8 cellular contexts compared by ENCODE assay signal in genomic region chr6:148509789-148510581, GRCh38.
DNase-seq lines count a peak whose midpoint lies in the region; ATAC-seq and TF ChIP-seq lines count a peak whose summit lies in the region.

No MANE protein-coding gene starts in this region.

- H3K27me3 Mint-ChIP-seq in GM23338 (ENCODE audit: insufficient read depth, low read depth, poor library complexity), result peaks cover 10% of the 10 kb centered on the region
- H3K27me3 Mint-ChIP-seq in activated CD4-positive, alpha-beta memory T cell treated with anti-CD3 and anti-CD28 coated beads for 36 hours, result peaks cover 34% of the 10 kb centered on the region

- TF ChIP-seq CTCF in GM23338 (conservative IDR thresholded peaks at IDR 0.05; ENCODE audit: low read depth in 2 of 2), result no peak
- TF ChIP-seq CTCF in NB4 (IDR thresholded peaks at IDR 0.05; ENCODE audit: low read depth, low read length), result no peak
- no peak for TF ChIP-seq CTCF in ascending aorta (IDR thresholded peaks at IDR 0.05)

- TF ChIP-seq POLR2A in NB4 (IDR thresholded peaks at IDR 0.05; ENCODE audit: extremely low read depth, insufficient read length), result no peak

- H3K27me3 ChIP-seq in GM23338 (ENCODE audit: insufficient read depth) (no peaks in the 10 kb centered on the region), ascending aorta (no peaks in the 10 kb centered on the region)

- CTCF ChIA-PET in activated CD4-positive, alpha-beta memory T cell treated with anti-CD3 and anti-CD28 coated beads for 36 hours (lab: Charles Lee), result no interaction called here

- no peak overlapping the region for H3K4me3 Mint-ChIP-seq in GM23338
- no peak overlapping the region for H3K4me3 Mint-ChIP-seq in stimulated activated effector memory CD8-positive, alpha-beta T cell treated with anti-CD3 and anti-CD28 coated beads, Interleukin-12 subunit alpha, Interleukin-12 subunit beta, amount 100 ng/mL, for 72 hours
- H3K4me3 Mint-ChIP-seq in activated CD4-positive, alpha-beta memory T cell treated with anti-CD3 and anti-CD28 coated beads for 36 hours, result no peak overlapping the region

- H3K4me1 Mint-ChIP-seq in GM23338, result peaks cover 49% of the 10 kb centered on the region
- peaks cover 6% of the 10 kb centered on the region for H3K4me1 Mint-ChIP-seq in stimulated activated effector memory CD8-positive, alpha-beta T cell treated with anti-CD3 and anti-CD28 coated beads, Interleukin-12 subunit alpha, Interleukin-12 subunit beta, amount 100 ng/mL, for 72 hours
- peaks cover 1% of the 10 kb centered on the region for H3K4me1 Mint-ChIP-seq in activated CD4-positive, alpha-beta memory T cell treated with anti-CD3 and anti-CD28 coated beads for 36 hours (ENCODE audit: low read depth)

- H4K20me1 ChIP-seq in GM23338 (replicated peaks; ENCODE audit: insufficient read depth), result 0 out of 2 replicates have a peak, but pooled peaks cover 2% of the 10 kb centered on the region

- H2AFZ ChIP-seq in GM23338, result no peak overlapping the region

- H3K4me2 ChIP-seq in GM23338, result no peak overlapping the region

- H3K27ac ChIP-seq in GM23338 (ENCODE audit: low read depth), result no peak overlapping the region
- H3K27ac ChIP-seq in ascending aorta, result peak overlapping the region; percentile 84 to 86

- H3K36me3 ChIP-seq in GM23338 (ENCODE audit: insufficient read depth), result no peaks in the 10 kb centered on the region
- H3K36me3 ChIP-seq in ascending aorta, result no peaks in the 10 kb centered on the region

- no peaks in the 10 kb centered on the region for H3K9me3 ChIP-seq in ascending aorta

- H3K9me2 ChIP-seq in GM23338 (ENCODE audit: insufficient read depth), result no peaks in the 10 kb centered on the region

- H3K4me1 ChIP-seq in GM23338 (ENCODE audit: insufficient read depth), result peaks cover 40% of the 10 kb centered on the region
- H3K4me1 ChIP-seq in ascending aorta, result peaks cover 0 to 9% of the 10 kb centered on the region in 2 donors

- H3K4me3 ChIP-seq in GM23338, result no peak overlapping the region
- H3K4me3 ChIP-seq in NB4 (ENCODE audit: low read depth, low read length), result no peak overlapping the region
- peak overlapping the region; percentile 51 to 67 for H3K4me3 ChIP-seq in ascending aorta

- intact Hi-C loops in ascending aorta (cut with DNase I), result loop anchor here (2.0 kb wide), 2 partner anchors 15 kb away; no protein-coding TSS in a partner anchor
- intact Hi-C loops in activated CD4-positive, alpha-beta memory T cell treated with anti-CD3 and anti-CD28 coated beads for 36 hours (cut with micrococcal nuclease), result no loop called here

- H3K36me3 Mint-ChIP-seq in GM23338 (ENCODE audit: low read depth), result no peaks in the 10 kb centered on the region
- H3K36me3 Mint-ChIP-seq in stimulated activated effector memory CD8-positive, alpha-beta T cell treated with anti-CD3 and anti-CD28 coated beads, Interleukin-12 subunit alpha, Interleukin-12 subunit beta, amount 100 ng/mL, for 72 hours, result no peaks in the 10 kb centered on the region
- no peaks in the 10 kb centered on the region for H3K36me3 Mint-ChIP-seq in activated CD4-positive, alpha-beta memory T cell treated with anti-CD3 and anti-CD28 coated beads for 36 hours

- DNase-seq in Caki2 (ENCODE audit: low read depth), result peak; percentile 41
- DNase-seq in GM23338 (ENCODE audit: low spot score), result no peak
- DNase-seq in NB4 (ENCODE audit: low read depth), result peak; percentile 88
- DNase-seq in ascending aorta (ENCODE audit: low spot score in 2 of 2), result peak in 1 of 2 donors; percentile 89
- peak; percentile 17 for DNase-seq in iPS-NIHi11 (ENCODE audit: low spot score)
- DNase-seq in stimulated activated effector memory CD8-positive, alpha-beta T cell treated with anti-CD3 and anti-CD28 coated beads, Interleukin-12 subunit alpha, Interleukin-12 subunit beta, amount 100 ng/mL, for 72 hours (ENCODE audit: low spot score in 2 of 2), result no peak
- DNase-seq in NCI-H128 (lab: John Stamatoyannopoulos, UW; ENCODE audit: unreplicated experiment), result no peak
- DNase-seq in activated CD4-positive, alpha-beta memory T cell treated with anti-CD3 and anti-CD28 coated beads for 36 hours, result no peak

- POLR2A ChIA-PET in activated CD4-positive, alpha-beta memory T cell treated with anti-CD3 and anti-CD28 coated beads for 36 hours (lab: Charles Lee), result no interaction called here

- H3F3A ChIP-seq in GM23338 (replicated peaks; ENCODE audit: low read depth), result no peaks in the 10 kb centered on the region

- H3K79me2 ChIP-seq in GM23338 (replicated peaks; ENCODE audit: insufficient read depth), result peaks cover 8% of the 10 kb centered on the region

- H3K27ac Mint-ChIP-seq in GM23338, result no peak overlapping the region
- H3K27ac Mint-ChIP-seq in stimulated activated effector memory CD8-positive, alpha-beta T cell treated with anti-CD3 and anti-CD28 coated beads, Interleukin-12 subunit alpha, Interleukin-12 subunit beta, amount 100 ng/mL, for 72 hours, result no peak overlapping the region
- H3K27ac Mint-ChIP-seq in activated CD4-positive, alpha-beta memory T cell treated with anti-CD3 and anti-CD28 coated beads for 36 hours, result no peak overlapping the region

- H3K9me3 Mint-ChIP-seq in GM23338, result no peaks in the 10 kb centered on the region
- H3K9me3 Mint-ChIP-seq in stimulated activated effector memory CD8-positive, alpha-beta T cell treated with anti-CD3 and anti-CD28 coated beads, Interleukin-12 subunit alpha, Interleukin-12 subunit beta, amount 100 ng/mL, for 72 hours, result no peaks in the 10 kb centered on the region
- H3K9me3 Mint-ChIP-seq in activated CD4-positive, alpha-beta memory T cell treated with anti-CD3 and anti-CD28 coated beads for 36 hours, result no peaks in the 10 kb centered on the region

- in situ Hi-C loops in Caki2 (cut with HindIII; ENCODE audit: low pct_unique_long_range_greater_than_20kb, low sequenced_read_pairs), result no loop called here

- ATAC-seq in GM23338, result peak; percentile 15; the same call in 1 of the 3 replicates
- ATAC-seq in stimulated activated effector memory CD8-positive, alpha-beta T cell treated with anti-CD3 and anti-CD28 coated beads, Interleukin-12 subunit alpha, Interleukin-12 subunit beta, amount 100 ng/mL, for 72 hours, result peak; percentile 42

TF ChIP-seq in GM23338, 12 proteins besides CTCF, POLR2A, EP300 and RAD21 (continues in another document):
- no peak for TF ChIP-seq STAT1 (IDR thresholded peaks at IDR 0.05; ENCODE audit: unreplicated experiment)
- TF ChIP-seq REST (IDR thresholded peaks at IDR 0.05; ENCODE audit: unreplicated experiment), result no peak
- TF ChIP-seq NANOG (IDR thresholded peaks at IDR 0.05; ENCODE audit: borderline replicate concordance), result no peak
- no peak for TF ChIP-seq POLR2AphosphoS5 (IDR thresholded peaks at IDR 0.05; ENCODE audit: low read depth)
- TF ChIP-seq CREB1 (CRISPR knock-in tag; IDR thresholded peaks at IDR 0.05; ENCODE audit: low read depth), result no peak
- TF ChIP-seq EZH2 (IDR thresholded peaks at IDR 0.05; ENCODE audit: low read depth, unreplicated experiment), result no peak
- TF ChIP-seq ETS1 (IDR thresholded peaks at IDR 0.05), result no peak

Comparison
In these comparisons a context has a peak if more than half of its experiments do, and no peak if none do; other contexts are left out.
1. DNase-seq: peak in Caki2 (single experiment), NB4 (single experiment) and iPS-NIHi11 (single experiment); none in GM23338 (single experiment), stimulated activated effector memory CD8-positive, alpha-beta T cell treated with anti-CD3 and anti-CD28 coated beads, Interleukin-12 subunit alpha, Interleukin-12 subunit beta, amount 100 ng/mL, for 72 hours (0 of 2), NCI-H128 (single experiment) and activated CD4-positive, alpha-beta memory T cell treated with anti-CD3 and anti-CD28 coated beads for 36 hours (single experiment).
2. H3K4me3 ChIP-seq: peak in ascending aorta (2 of 2); none in GM23338 (single experiment) and NB4 (single experiment).